9 cellular contexts compared by ENCODE assay signal in the genomic region with DNA sequence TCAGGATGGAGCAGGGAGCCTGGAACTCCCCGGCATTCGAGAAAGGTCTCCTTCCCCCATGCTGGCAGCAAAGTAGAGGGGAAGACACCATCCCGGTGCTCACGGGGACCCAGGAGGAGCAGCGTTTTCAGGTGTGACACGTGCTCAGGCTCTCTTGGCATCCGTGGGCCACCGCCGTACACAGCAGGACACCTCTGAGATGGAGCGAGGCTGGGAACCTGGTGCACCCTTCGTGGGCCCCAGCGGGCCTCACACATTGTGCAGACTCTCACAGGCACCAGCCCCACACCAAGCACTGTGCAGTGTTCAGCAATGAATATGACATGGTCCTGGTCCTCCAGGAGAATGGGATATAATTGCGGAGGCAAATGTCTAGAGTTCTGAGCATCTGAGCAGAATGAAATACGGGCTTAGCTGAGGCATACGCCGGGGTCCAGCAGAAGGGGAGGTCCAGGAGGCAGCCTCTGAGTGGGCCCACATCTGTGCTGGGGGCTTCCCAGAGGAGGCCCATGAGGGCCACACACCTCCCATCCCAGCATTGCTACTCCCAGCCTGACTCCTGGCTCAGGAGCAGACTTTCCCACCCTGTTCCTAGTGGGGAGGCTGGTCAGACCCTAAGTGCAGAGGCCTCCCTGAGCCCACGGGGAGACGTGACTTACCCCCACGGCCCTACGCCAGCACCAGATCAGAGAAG.
DNase-seq lines count a peak whose midpoint lies in the region; ATAC-seq, FAIRE-seq and TF ChIP-seq lines count a peak whose summit lies in the region.
"Had no signal": no experiment of that assay in that cellular context is flagged by ENCODE, and none has a peak within 500 bp of the region (broad histone marks: within the 10 kb centered on the region; RNA-seq: fewer than 3 reads in every experiment).

No MANE protein-coding gene starts in this region.

- H3K9me3 ChIP-seq in heart right ventricle (no peaks in the 10 kb centered on the region), astrocyte (ENCODE audit: insufficient read depth, low read depth, low read length) (no peaks in the 10 kb centered on the region), mucosa of stomach (ENCODE audit: control insufficient read depth, low read length) (no peaks in the 10 kb centered on the region), uterus (no peaks in the 10 kb centered on the region)

- H3K4me3 ChIP-seq in heart right ventricle (peak overlapping the region in 9 of 10 donors; percentile 64 to 92 (median 75)), astrocyte (ENCODE audit: insufficient read depth, low read depth, low read length) (peak overlapping the region; percentile 66), mucosa of stomach (ENCODE audit: low read length) (peak overlapping the region; percentile 80), uterus (no peak overlapping the region)

- 63 to 73% methylated on average over 20 of the region's 20 CpGs for WGBS in heart right ventricle, 2 donors

- no peak for FAIRE-seq in astrocyte (lab: Jason Lieb, UNC)

- H3K4me1 Mint-ChIP-seq in astrocyte (ENCODE audit: low read depth, unreplicated experiment) = peaks cover 19% of the 10 kb centered on the region

- peak overlapping the region; percentile 81 for H3K4me3 Mint-ChIP-seq in astrocyte (ENCODE audit: unreplicated experiment)

- intact Hi-C loops in heart right ventricle (cut with DNase I) (loop anchor here in 2 of 10 donors (5.0 kb wide), 2 partner anchors 40 to 50 kb away; no protein-coding TSS in a partner anchor), left ventricle myocardium superior (cut with micrococcal nuclease) (no loop called here), uterus (cut with DNase I; ENCODE audit: low total_unique reads) (no loop called here)

- H3K79me2 ChIP-seq in astrocyte (ENCODE audit: insufficient read depth, low read length) = peaks cover 63% of the 10 kb centered on the region

- TF ChIP-seq POLR2A in uterus (IDR thresholded peaks at IDR 0.05) = no peak

- no peak for ATAC-seq in heart right ventricle
- no peak for ATAC-seq in left ventricle myocardium superior
- ATAC-seq in HG03521 (IDR thresholded peaks at IDR 0.05; ENCODE audit: unreplicated experiment) = no peak
- ATAC-seq in left lobe of liver = no peak

- H3K36me3 ChIP-seq in heart right ventricle = peaks cover 0 to 5% (median 0%) of the 10 kb centered on the region in 9 donors
- no peaks in the 10 kb centered on the region for H3K36me3 ChIP-seq in astrocyte (ENCODE audit: insufficient read depth, low read length)
- no peaks in the 10 kb centered on the region for H3K36me3 ChIP-seq in mucosa of stomach (ENCODE audit: control insufficient read depth, insufficient read depth, low read length)
- no peaks in the 10 kb centered on the region for H3K36me3 ChIP-seq in uterus

- no peak for DNase-seq in heart right ventricle
- no peak for DNase-seq in left ventricle myocardium superior
- DNase-seq in astrocyte (ENCODE audit: low read depth) = no peak
- no peak for DNase-seq in uterus
- no peak for DNase-seq in left lobe of liver (ENCODE audit: low spot score)
- DNase-seq in SKM-1 treated with dmso at 0.1 percent for 144 hours (lab: John Stamatoyannopoulos, UW; ENCODE audit: unreplicated experiment) = no peak
- DNase-seq: NCI-H1694 treated with DMSO at 0.1 percent for 48 hours had no signal

- H3K27ac Mint-ChIP-seq in astrocyte (ENCODE audit: unreplicated experiment) = no peak overlapping the region

- H3K27ac ChIP-seq in heart right ventricle (peak overlapping the region in 9 of 10 donors; percentile 93 to 98 (median 97)), astrocyte (ENCODE audit: low read depth, low read length) (no peak overlapping the region), uterus (peak overlapping the region; percentile 16 to 90)

- peak overlapping the region; percentile 68 for H3K9ac ChIP-seq in astrocyte (ENCODE audit: low read length)
- no peak overlapping the region for H3K9ac ChIP-seq in mucosa of stomach (ENCODE audit: low read length)

- H2AFZ ChIP-seq in astrocyte (ENCODE audit: low read depth, low read length) = no peak overlapping the region

- peak overlapping the region; percentile 90 for H3K4me2 ChIP-seq in astrocyte (ENCODE audit: low read length)

- H3K36me3 Mint-ChIP-seq in astrocyte (ENCODE audit: low read depth, unreplicated experiment) = peaks cover 5% of the 10 kb centered on the region

- no peaks in the 10 kb centered on the region for H3K27me3 ChIP-seq in heart right ventricle
- H3K27me3 ChIP-seq in astrocyte (ENCODE audit: insufficient read depth, low read length) = no peaks in the 10 kb centered on the region
- no peaks in the 10 kb centered on the region for H3K27me3 ChIP-seq in mucosa of stomach (ENCODE audit: control insufficient read depth, insufficient read depth, low read length)
- no peaks in the 10 kb centered on the region for H3K27me3 ChIP-seq in uterus

- peaks cover 48% of the 10 kb centered on the region for H4K20me1 ChIP-seq in astrocyte (ENCODE audit: insufficient read depth, low read length)

- TF ChIP-seq CTCF in heart right ventricle (IDR thresholded peaks at IDR 0.05) (no peak), astrocyte (IDR thresholded peaks at IDR 0.05; ENCODE audit: insufficient read depth, low read depth, low read length) (no peak), uterus (IDR thresholded peaks at IDR 0.05) (no peak)

- H3K4me1 ChIP-seq in heart right ventricle (peaks cover 43 to 95% (median 87%) of the 10 kb centered on the region in 9 donors), astrocyte (ENCODE audit: insufficient read depth, low read length) (peaks cover 37% of the 10 kb centered on the region), mucosa of stomach (ENCODE audit: control insufficient read depth, insufficient read depth, low read length) (peaks cover 62% of the 10 kb centered on the region), uterus (peaks cover 0 to 25% of the 10 kb centered on the region in 2 donors)

- H3K9me3 Mint-ChIP-seq in astrocyte (ENCODE audit: unreplicated experiment) = no peaks in the 10 kb centered on the region

- H3K27me3 Mint-ChIP-seq in astrocyte (ENCODE audit: low read depth, unreplicated experiment) = no peaks in the 10 kb centered on the region

Comparison
In these comparisons a context has a peak if more than half of its experiments do, and no peak if none do; other contexts are left out.
1. H3K4me3 ChIP-seq: peak in heart right ventricle (9 of 10), astrocyte (single experiment) and mucosa of stomach (single experiment); none in uterus (0 of 2).